19 cellular contexts compared by ENCODE assay signal in genomic region chr19:377801-378581, GRCh38. TPM values are rescaled to one million over a fixed set of nuclear protein-coding genes. Genes with fewer than 3 reads are reported as not detected.
A peak's percentile ranks its signal among the peaks of the same experiment; 100 is the strongest.
DNase-seq lines count a peak whose midpoint lies in the region; ATAC-seq, FAIRE-seq and TF ChIP-seq lines count a peak whose summit lies in the region.
"Had no signal": no experiment of that assay in that cellular context is flagged by ENCODE, and none has a peak within 500 bp of the region (broad histone marks: within the 10 kb centered on the region; RNA-seq: fewer than 3 reads in every experiment).

No MANE protein-coding gene starts in this region.

- no peak overlapping the region for H3K4me3 ChIP-seq in RWPE2 (ENCODE audit: severe bottlenecking)
- H3K4me3 ChIP-seq in keratinocyte (ENCODE audit: control insufficient read depth in 2 of 3, extremely low read depth in 1 of 3, insufficient read depth in 2 of 3, low read depth in 1 of 3, low read length in 3 of 3) = no peak overlapping the region
- no peak overlapping the region for H3K4me3 ChIP-seq in upper lobe of right lung
- H3K4me3 ChIP-seq: sigmoid colon had no signal

- no peak for TF ChIP-seq CTCF in activated CD8-positive, alpha-beta T cell treated with anti-CD3 and anti-CD28 coated beads for 36 hours (IDR thresholded peaks at IDR 0.05)
- TF ChIP-seq CTCF in RWPE2 (IDR thresholded peaks at IDR 0.05; ENCODE audit: poor library complexity, severe bottlenecking) (no peak), keratinocyte (optimal IDR thresholded peaks at IDR 0.05 in 1 of 3, IDR thresholded peaks at IDR 0.05 in 1 of 3, conservative IDR thresholded peaks at IDR 0.05 in 1 of 3; ENCODE audit: extremely low read depth in 1 of 3, insufficient read depth in 2 of 3, low read length in 3 of 3) (peak in 2 of 3 experiments; percentile 8 to 14), upper lobe of right lung (IDR thresholded peaks at IDR 0.05) (no peak)

- H3K4me1 Mint-ChIP-seq in activated CD8-positive, alpha-beta T cell treated with anti-CD3 and anti-CD28 coated beads, Interleukin-2, amount 10 ng/mL, durations not matched to agents 7 days and 5 days (ENCODE audit: low read depth) = peaks cover 8% of the 10 kb centered on the region
- peaks cover 10% of the 10 kb centered on the region for H3K4me1 Mint-ChIP-seq in activated CD8-positive, alpha-beta T cell treated with anti-CD3 and anti-CD28 coated beads for 36 hours (ENCODE audit: low read depth)

- peak overlapping the region; percentile 79 for H3K27ac Mint-ChIP-seq in activated CD8-positive, alpha-beta T cell treated with anti-CD3 and anti-CD28 coated beads, Interleukin-2, amount 10 ng/mL, durations not matched to agents 7 days and 5 days
- H3K27ac Mint-ChIP-seq in activated CD8-positive, alpha-beta T cell treated with anti-CD3 and anti-CD28 coated beads for 36 hours = no peak overlapping the region
- H3K27ac Mint-ChIP-seq: activated naive CD8-positive, alpha-beta T cell treated with anti-CD3 and anti-CD28 coated beads for 36 hours had no signal

- H3K4me2 ChIP-seq in keratinocyte (ENCODE audit: control insufficient read depth, extremely low read depth, insufficient read depth, low read depth, low read length) = no peak overlapping the region

- CTCF ChIA-PET in activated CD8-positive, alpha-beta T cell treated with anti-CD3 and anti-CD28 coated beads, Interleukin-2, amount 10 ng/mL, durations not matched to agents 7 days and 5 days (lab: Charles Lee) = no interaction called here
- CTCF ChIA-PET in activated CD8-positive, alpha-beta T cell treated with anti-CD3 and anti-CD28 coated beads for 36 hours (lab: Charles Lee) = no interaction called here

- ATAC-seq in activated CD8-positive, alpha-beta T cell treated with anti-CD3 and anti-CD28 coated beads, Interleukin-2, amount 10 ng/mL, durations not matched to agents 7 days and 5 days = no peak
- no peak for ATAC-seq in activated CD8-positive, alpha-beta T cell treated with anti-CD3 and anti-CD28 coated beads for 36 hours
- ATAC-seq in RWPE2 (ENCODE audit: low read depth) (peak; percentile 41; the same call in 2 of the 3 replicates), upper lobe of right lung (peak; percentile 12)

- H3K27ac ChIP-seq in RWPE2 (ENCODE audit: poor library complexity, severe bottlenecking) (no peak overlapping the region), keratinocyte (ENCODE audit: control insufficient read depth, insufficient read depth, low read length) (no peak overlapping the region), upper lobe of right lung (no peak overlapping the region)
- H3K27ac ChIP-seq: HL-60, sigmoid colon had no signal

- no peak for DNase-seq in activated CD8-positive, alpha-beta T cell treated with anti-CD3 and anti-CD28 coated beads, Interleukin-2, amount 10 ng/mL, durations not matched to agents 7 days and 5 days
- DNase-seq in activated CD8-positive, alpha-beta T cell treated with anti-CD3 and anti-CD28 coated beads for 36 hours = no peak
- no peak for DNase-seq in RWPE2 (ENCODE audit: low spot score)
- no peak for DNase-seq in keratinocyte (ENCODE audit: low read depth, low spot score)
- peak; percentile 53 for DNase-seq in upper lobe of right lung
- no peak for DNase-seq in activated naive CD4-positive, alpha-beta T cell treated with anti-CD3 and anti-CD28 coated beads, Interleukin-2, amount 50 U/mL, for 16 hours
- no peak for DNase-seq in NCI-H1694 treated with DMSO at 0.1 percent for 48 hours (lab: John Stamatoyannopoulos, UW)
- no peak for DNase-seq in activated CD4-positive, CD25-positive, alpha-beta regulatory T cell (lab: John Stamatoyannopoulos, UW)
- DNase-seq: activated naive CD8-positive, alpha-beta T cell treated with anti-CD3 and anti-CD28 coated beads for 36 hours; activated T-cell treated with anti-CD3 and anti-CD28 coated beads for 4 hours; caudate nucleus; KG1; mesenchymal stem cell; NCI-H446; OCI-M1; sigmoid colon; stimulated activated CD4-positive, alpha-beta T cell treated with anti-CD3 and anti-CD28 coated beads, Interleukin-4, amount 100 ng/mL, for 1 hour had no signal

- H3K9me3 ChIP-seq in RWPE2 (ENCODE audit: severe bottlenecking) (no peaks in the 10 kb centered on the region), keratinocyte (ENCODE audit: control insufficient read depth, low read depth, low read length) (peaks cover 1% of the 10 kb centered on the region), upper lobe of right lung (no peaks in the 10 kb centered on the region)
- H3K9me3 ChIP-seq: sigmoid colon had no signal

- no peaks in the 10 kb centered on the region for H3K9me3 Mint-ChIP-seq in activated CD8-positive, alpha-beta T cell treated with anti-CD3 and anti-CD28 coated beads, Interleukin-2, amount 10 ng/mL, durations not matched to agents 7 days and 5 days (ENCODE audit: insufficient read depth)
- no peaks in the 10 kb centered on the region for H3K9me3 Mint-ChIP-seq in activated CD8-positive, alpha-beta T cell treated with anti-CD3 and anti-CD28 coated beads for 36 hours

- intact Hi-C loops in activated CD8-positive, alpha-beta T cell treated with anti-CD3 and anti-CD28 coated beads for 36 hours (cut with micrococcal nuclease) = no loop called here
- intact Hi-C loops in upper lobe of right lung (cut with DNase I) = no loop called here

- POLR2A ChIA-PET in activated CD8-positive, alpha-beta T cell treated with anti-CD3 and anti-CD28 coated beads, Interleukin-2, amount 10 ng/mL, durations not matched to agents 7 days and 5 days (lab: Charles Lee) = no interaction called here
- POLR2A ChIA-PET in activated CD8-positive, alpha-beta T cell treated with anti-CD3 and anti-CD28 coated beads for 36 hours (lab: Charles Lee) = no interaction called here

- FAIRE-seq in keratinocyte (lab: Jason Lieb, UNC) = no peak
- FAIRE-seq: frontal cortex had no signal

- dilution Hi-C loops in keratinocyte (cut with MboI; ENCODE audit: extremely low pct_ligation_motif_present, low sequenced_read_pairs) = no loop called here

- H3K4me1 ChIP-seq in RWPE2 (ENCODE audit: insufficient read depth, poor library complexity, severe bottlenecking) (peaks cover 11% of the 10 kb centered on the region), keratinocyte (ENCODE audit: control insufficient read depth, extremely low read depth, insufficient read depth, low read length) (peaks cover 22% of the 10 kb centered on the region), upper lobe of right lung (no peaks in the 10 kb centered on the region)
- H3K4me1 ChIP-seq: sigmoid colon had no signal

- peaks cover 6% of the 10 kb centered on the region for H3K27me3 Mint-ChIP-seq in activated CD8-positive, alpha-beta T cell treated with anti-CD3 and anti-CD28 coated beads, Interleukin-2, amount 10 ng/mL, durations not matched to agents 7 days and 5 days (ENCODE audit: low read depth)
- peaks cover 9% of the 10 kb centered on the region for H3K27me3 Mint-ChIP-seq in activated CD8-positive, alpha-beta T cell treated with anti-CD3 and anti-CD28 coated beads for 36 hours

- H3K9me1 ChIP-seq in keratinocyte (ENCODE audit: control insufficient read depth, extremely low read depth, insufficient read depth, low read length) = no peaks in the 10 kb centered on the region

- no peaks in the 10 kb centered on the region for H3K79me2 ChIP-seq in keratinocyte (ENCODE audit: control insufficient read depth, insufficient read depth, low read length)

- H3K27me3 ChIP-seq in RWPE2 (ENCODE audit: insufficient read depth, poor library complexity, severe bottlenecking) = no peaks in the 10 kb centered on the region
- H3K27me3 ChIP-seq in keratinocyte (ENCODE audit: control insufficient read depth, extremely low read depth, insufficient read depth, low read length) = peaks cover 27% of the 10 kb centered on the region
- peaks cover 7% of the 10 kb centered on the region for H3K27me3 ChIP-seq in upper lobe of right lung

- no peak overlapping the region for H2AFZ ChIP-seq in keratinocyte (ENCODE audit: control insufficient read depth, low read length)

- H3K9ac ChIP-seq in keratinocyte (ENCODE audit: control insufficient read depth, extremely low read depth, insufficient read depth, low read length) = no peak overlapping the region

- H3K36me3 ChIP-seq in RWPE2 (ENCODE audit: low read depth) (no peaks in the 10 kb centered on the region), keratinocyte (ENCODE audit: control insufficient read depth in 2 of 2, extremely low read depth in 1 of 2, insufficient read depth in 2 of 2, low read length in 2 of 2) (no peaks in the 10 kb centered on the region), upper lobe of right lung (no peaks in the 10 kb centered on the region)
- H3K36me3 ChIP-seq: sigmoid colon had no signal

- no peaks in the 10 kb centered on the region for H4K20me1 ChIP-seq in keratinocyte (ENCODE audit: control insufficient read depth, extremely low read depth, insufficient read depth, low read length)

- H3K36me3 Mint-ChIP-seq in activated CD8-positive, alpha-beta T cell treated with anti-CD3 and anti-CD28 coated beads, Interleukin-2, amount 10 ng/mL, durations not matched to agents 7 days and 5 days (ENCODE audit: low read depth) = no peaks in the 10 kb centered on the region
- H3K36me3 Mint-ChIP-seq in activated CD8-positive, alpha-beta T cell treated with anti-CD3 and anti-CD28 coated beads for 36 hours (ENCODE audit: low read depth) = no peaks in the 10 kb centered on the region

- H3K4me3 Mint-ChIP-seq in activated CD8-positive, alpha-beta T cell treated with anti-CD3 and anti-CD28 coated beads, Interleukin-2, amount 10 ng/mL, durations not matched to agents 7 days and 5 days = no peak overlapping the region
- H3K4me3 Mint-ChIP-seq in activated CD8-positive, alpha-beta T cell treated with anti-CD3 and anti-CD28 coated beads for 36 hours = no peak overlapping the region
- H3K4me3 Mint-ChIP-seq: activated naive CD8-positive, alpha-beta T cell treated with anti-CD3 and anti-CD28 coated beads for 36 hours had no signal

RNA-seq across cellular contexts. Expression of gene C2CD4C, which starts 31.0 kb away (rescaled TPM):
- not detected for total RNA-seq in activated CD8-positive, alpha-beta T cell treated with anti-CD3 and anti-CD28 coated beads, Interleukin-2, amount 10 ng/mL, durations not matched to agents 7 days and 5 days
- total RNA-seq in activated CD8-positive, alpha-beta T cell treated with anti-CD3 and anti-CD28 coated beads for 36 hours = under 1 TPM; 0.13 to 0.25 TPM
- polyA plus RNA-seq in keratinocyte = 1.6 to 4.1 TPM (median 2.6 TPM) in 3 replicates
- polyA plus RNA-seq in keratinocyte (2011; ENCODE audit: low read depth) = 0.90 TPM
- polyA plus RNA-seq in keratinocyte (2011; cell fraction: cytosol; rRNA removed) = 0.78 and 3.1 TPM in 2 replicates
- polyA plus RNA-seq in keratinocyte (2011; cell fraction: nucleus; rRNA removed) = 5.1 and 10.2 TPM in 2 replicates
- polyA plus RNA-seq in keratinocyte (2012; ENCODE audit: low replicate concordance) = 4.7 and 5.3 TPM in 2 replicates
- 1.1 to 2.5 TPM (median 2.1 TPM) in 3 replicates for polyA minus RNA-seq in keratinocyte
- polyA minus RNA-seq in keratinocyte (2011; cell fraction: cytosol; rRNA and poly(A)+ RNA removed) = 10.6 TPM
- 4.1 and 5.4 TPM in 2 replicates for polyA minus RNA-seq in keratinocyte (2011; cell fraction: nucleus; rRNA and poly(A)+ RNA removed)
- 2.6 TPM for total RNA-seq in upper lobe of right lung

RNA-seq across cellular contexts. Expression of gene MIER2, which starts 33.4 kb away (rescaled TPM):
- total RNA-seq in activated CD8-positive, alpha-beta T cell treated with anti-CD3 and anti-CD28 coated beads, Interleukin-2, amount 10 ng/mL, durations not matched to agents 7 days and 5 days = 10 to 100 TPM; 21.6 to 23.1 TPM
- 10 to 100 TPM; 20.0 to 20.4 TPM for total RNA-seq in activated CD8-positive, alpha-beta T cell treated with anti-CD3 and anti-CD28 coated beads for 36 hours
- polyA plus RNA-seq in keratinocyte = 16.3 to 21.9 TPM (median 18.4 TPM) in 3 replicates
- polyA plus RNA-seq in keratinocyte (2011; ENCODE audit: low read depth) = 8.0 TPM
- polyA plus RNA-seq in keratinocyte (2011; cell fraction: cytosol; rRNA removed) = 14.9 and 25.7 TPM in 2 replicates
- 40.6 and 52.6 TPM in 2 replicates for polyA plus RNA-seq in keratinocyte (2011; cell fraction: nucleus; rRNA removed)
- polyA plus RNA-seq in keratinocyte (2012; ENCODE audit: low replicate concordance) = 27.5 and 36.8 TPM in 2 replicates
- polyA minus RNA-seq in keratinocyte = 41.5 to 112 TPM (median 50.4 TPM) in 3 replicates
- 25.5 TPM for polyA minus RNA-seq in keratinocyte (2011; cell fraction: cytosol; rRNA and poly(A)+ RNA removed)
- 37.0 and 70.8 TPM in 2 replicates for polyA minus RNA-seq in keratinocyte (2011; cell fraction: nucleus; rRNA and poly(A)+ RNA removed)
- total RNA-seq in upper lobe of right lung = 43.1 TPM

Comparison
In these comparisons a context has a peak if more than half of its experiments do, and no peak if none do; other contexts are left out.
1. ATAC-seq: peak in RWPE2 (single experiment) and upper lobe of right lung (single experiment); none in activated CD8-positive, alpha-beta T cell treated with anti-CD3 and anti-CD28 coated beads, Interleukin-2, amount 10 ng/mL, durations not matched to agents 7 days and 5 days (single experiment) and activated CD8-positive, alpha-beta T cell treated with anti-CD3 and anti-CD28 coated beads for 36 hours (single experiment).
2. CTCF ChIP-seq: peak in keratinocyte (2 of 3); none in activated CD8-positive, alpha-beta T cell treated with anti-CD3 and anti-CD28 coated beads for 36 hours (single experiment), RWPE2 (single experiment) and upper lobe of right lung (single experiment).